In genomic region chr17:82064433-82065192, GRCh38 we compare ENCODE assay signal across 8 cellular contexts. TPM values are rescaled to one million over a fixed set of nuclear protein-coding genes. Genes with fewer than 3 reads are reported as not detected.
DNase-seq lines count a peak whose midpoint lies in the region; ATAC-seq and TF ChIP-seq lines count a peak whose summit lies in the region.

No MANE protein-coding gene starts in this region.

- ATAC-seq in activated T-cell treated with anti-CD3 and anti-CD28 coated beads, Interleukin-2, amount 50 U/mL, for 72 hours (replicated peaks in 1 of 2) = no peak
- ATAC-seq in right cardiac atrium = no peak
- ATAC-seq in stimulated activated effector memory CD8-positive, alpha-beta T cell treated with anti-CD3 and anti-CD28 coated beads, Interleukin-12 subunit alpha, Interleukin-12 subunit beta, amount 100 ng/mL, for 72 hours = no peak
- ATAC-seq in GM18517 (IDR thresholded peaks at IDR 0.05; ENCODE audit: unreplicated experiment) = no peak

- intact Hi-C loops in right cardiac atrium (cut with DNase I) = no loop called here

- peak overlapping the region; percentile 71 to 74 for H3K4me3 Mint-ChIP-seq in activated T-cell treated with anti-CD3 and anti-CD28 coated beads, Interleukin-2, amount 50 U/mL, for 72 hours
- peak overlapping the region; percentile 76 for H3K4me3 Mint-ChIP-seq in stimulated activated effector memory CD8-positive, alpha-beta T cell treated with anti-CD3 and anti-CD28 coated beads, Interleukin-12 subunit alpha, Interleukin-12 subunit beta, amount 100 ng/mL, for 72 hours

- H3K9me3 ChIP-seq in right cardiac atrium (ENCODE audit: control insufficient read depth, low read length) = no peaks in the 10 kb centered on the region

- peaks cover 21% of the 10 kb centered on the region for H3K4me1 Mint-ChIP-seq in activated T-cell treated with anti-CD3 and anti-CD28 coated beads, Interleukin-2, amount 50 U/mL, for 72 hours (ENCODE audit: low read depth)
- H3K4me1 Mint-ChIP-seq in stimulated activated effector memory CD8-positive, alpha-beta T cell treated with anti-CD3 and anti-CD28 coated beads, Interleukin-12 subunit alpha, Interleukin-12 subunit beta, amount 100 ng/mL, for 72 hours = peaks cover 15% of the 10 kb centered on the region

- TF ChIP-seq CTCF in VCaP (conservative IDR thresholded peaks at IDR 0.05) = no peak

- H3K27me3 ChIP-seq in right cardiac atrium (ENCODE audit: control insufficient read depth, insufficient read depth) = no peaks in the 10 kb centered on the region

- no peak for DNase-seq in activated T-cell treated with anti-CD3 and anti-CD28 coated beads, Interleukin-2, amount 50 U/mL, for 72 hours
- no peak for DNase-seq in activated T-cell treated with anti-CD3 and anti-CD28 coated beads, Interleukin-2, amount 50 U/mL, for 48 hours
- DNase-seq in right cardiac atrium (peak; percentile 15 to 53 (median 51)), NAMALWA (ENCODE audit: low spot score) (no peak), superior temporal gyrus (ENCODE audit: extremely low spot score) (no peak)
- no peak for DNase-seq in stimulated activated effector memory CD8-positive, alpha-beta T cell treated with anti-CD3 and anti-CD28 coated beads, Interleukin-12 subunit alpha, Interleukin-12 subunit beta, amount 100 ng/mL, for 72 hours (ENCODE audit: low spot score in 2 of 2)

- peaks cover 0 to 4% of the 10 kb centered on the region in 2 donors for H3K36me3 Mint-ChIP-seq in activated T-cell treated with anti-CD3 and anti-CD28 coated beads, Interleukin-2, amount 50 U/mL, for 72 hours (ENCODE audit: insufficient read depth in 2 of 2)
- H3K36me3 Mint-ChIP-seq in stimulated activated effector memory CD8-positive, alpha-beta T cell treated with anti-CD3 and anti-CD28 coated beads, Interleukin-12 subunit alpha, Interleukin-12 subunit beta, amount 100 ng/mL, for 72 hours = peaks cover 23% of the 10 kb centered on the region

- H3K4me3 ChIP-seq in right cardiac atrium (ENCODE audit: low read length) = peak overlapping the region; percentile 91

- H3K27ac ChIP-seq in VCaP (peak overlapping the region; percentile 95), right cardiac atrium (ENCODE audit: low read length) (no peak overlapping the region)

- peak overlapping the region; percentile 68 for H3K27ac Mint-ChIP-seq in activated T-cell treated with anti-CD3 and anti-CD28 coated beads, Interleukin-2, amount 50 U/mL, for 72 hours
- H3K27ac Mint-ChIP-seq in stimulated activated effector memory CD8-positive, alpha-beta T cell treated with anti-CD3 and anti-CD28 coated beads, Interleukin-12 subunit alpha, Interleukin-12 subunit beta, amount 100 ng/mL, for 72 hours = peak overlapping the region; percentile 65

- peaks cover 6% of the 10 kb centered on the region for H3K4me1 ChIP-seq in right cardiac atrium (ENCODE audit: control insufficient read depth, insufficient read depth, low read length)

- WGBS in right cardiac atrium = 41% methylated on average over 36 of the region's 36 CpGs

- H3K9me3 Mint-ChIP-seq in activated T-cell treated with anti-CD3 and anti-CD28 coated beads, Interleukin-2, amount 50 U/mL, for 72 hours = no peaks in the 10 kb centered on the region
- H3K9me3 Mint-ChIP-seq in stimulated activated effector memory CD8-positive, alpha-beta T cell treated with anti-CD3 and anti-CD28 coated beads, Interleukin-12 subunit alpha, Interleukin-12 subunit beta, amount 100 ng/mL, for 72 hours = no peaks in the 10 kb centered on the region

- no peaks in the 10 kb centered on the region for H3K27me3 Mint-ChIP-seq in activated T-cell treated with anti-CD3 and anti-CD28 coated beads, Interleukin-2, amount 50 U/mL, for 72 hours (ENCODE audit: low read depth)

RNA-seq across cellular contexts. Expression of gene DUS1L, which starts 1.0 kb away (rescaled TPM):
- 100 to 1,000 TPM; 109 to 121 TPM for total RNA-seq in activated T-cell treated with anti-CD3 and anti-CD28 coated beads, Interleukin-2, amount 50 U/mL, for 72 hours
- total RNA-seq in right cardiac atrium = 10 to 100 TPM; 51.3 to 63.1 (median 58.4) TPM
- polyA plus RNA-seq in right cardiac atrium = 82.1 TPM

RNA-seq across cellular contexts. Expression of gene GPS1, which starts 12.9 kb away (rescaled TPM):
- total RNA-seq in activated T-cell treated with anti-CD3 and anti-CD28 coated beads, Interleukin-2, amount 50 U/mL, for 72 hours = 10 to 100 TPM; 55.1 to 73.5 TPM
- 10 to 100 TPM; 87.1 to 93.7 (median 90.6) TPM for total RNA-seq in right cardiac atrium
- 75.1 TPM for polyA plus RNA-seq in right cardiac atrium

RNA-seq across cellular contexts. Expression of gene RFNG, which starts 13.0 kb away (rescaled TPM):
- 10 to 100 TPM; 31.0 to 42.2 TPM for total RNA-seq in activated T-cell treated with anti-CD3 and anti-CD28 coated beads, Interleukin-2, amount 50 U/mL, for 72 hours
- 10 to 100 TPM; 19.0 to 25.1 (median 20.2) TPM for total RNA-seq in right cardiac atrium
- polyA plus RNA-seq in right cardiac atrium = 25.4 TPM

RNA-seq across cellular contexts. Expression of gene DCXR, which starts 27.1 kb away (rescaled TPM):
- 100 to 1,000 TPM; 114 to 125 TPM for total RNA-seq in activated T-cell treated with anti-CD3 and anti-CD28 coated beads, Interleukin-2, amount 50 U/mL, for 72 hours
- 100 to 1,000 TPM; 127 to 181 (median 168) TPM for total RNA-seq in right cardiac atrium
- 196 TPM for polyA plus RNA-seq in right cardiac atrium

RNA-seq across cellular contexts. Expression of gene RAC3, which starts 33.1 kb away (rescaled TPM):
- total RNA-seq in activated T-cell treated with anti-CD3 and anti-CD28 coated beads, Interleukin-2, amount 50 U/mL, for 72 hours = 10 to 100 TPM in 1 of 2 donors, 1 to 10 TPM in 1; 8.5 to 13.1 TPM
- total RNA-seq in right cardiac atrium = 1 to 10 TPM; 1.0 to 2.0 (median 1.5) TPM
- 2.4 TPM for polyA plus RNA-seq in right cardiac atrium

Comparison
In these comparisons a context has a peak if more than half of its experiments do, and no peak if none do; other contexts are left out.
1. DNase-seq: peak in right cardiac atrium (3 of 3); none in activated T-cell treated with anti-CD3 and anti-CD28 coated beads, Interleukin-2, amount 50 U/mL, for 72 hours (0 of 2), activated T-cell treated with anti-CD3 and anti-CD28 coated beads, Interleukin-2, amount 50 U/mL, for 48 hours (0 of 2), stimulated activated effector memory CD8-positive, alpha-beta T cell treated with anti-CD3 and anti-CD28 coated beads, Interleukin-12 subunit alpha, Interleukin-12 subunit beta, amount 100 ng/mL, for 72 hours (0 of 2), NAMALWA (single experiment) and superior temporal gyrus (single experiment).